Comparison of ENCODE assay signal across 1 cellular context in genomic region chr3:151008699-151009098, GRCh38.
TF ChIP-seq lines count a peak whose summit lies in the region.

No MANE protein-coding gene starts in this region.

TF ChIP-seq in HCT116, 20 proteins besides CTCF, POLR2A, EP300 and RAD21 (continued from another document):
- TF ChIP-seq REST (IDR thresholded peaks at IDR 0.05; ENCODE audit: low read depth) (no peak), ATF3 (IDR thresholded peaks at IDR 0.05) (no peak), EZH2 (IDR thresholded peaks at IDR 0.05) (no peak), YY1 (IDR thresholded peaks at IDR 0.05; ENCODE audit: extremely low read depth, insufficient replicate concordance, low read depth, low read length) (no peak), ZFX (IDR thresholded peaks at IDR 0.05) (no peak), MAX (IDR thresholded peaks at IDR 0.05) (no peak)
